Comparison of ENCODE assay signal across 22 cellular contexts in genomic region chr11:92678212-92678611, GRCh38.
DNase-seq lines count a peak whose midpoint lies in the region; ATAC-seq and TF ChIP-seq lines count a peak whose summit lies in the region.
"Had no signal": no experiment of that assay in that cellular context is flagged by ENCODE, and none has a peak within 500 bp of the region (broad histone marks: within the 10 kb centered on the region; RNA-seq: fewer than 3 reads in every experiment).

No MANE protein-coding gene starts in this region.

- no peak overlapping the region for H3K4me2 ChIP-seq in DND-41 (ENCODE audit: insufficient read depth, low read length)
- H3K4me2 ChIP-seq: BLaER1 had no signal

- peak overlapping the region; percentile 42; the same call in 1 of the 2 replicates for H2AFZ ChIP-seq in DND-41 (ENCODE audit: low read depth, low read length)

- TF ChIP-seq EP300 in esophagus muscularis mucosa (IDR thresholded peaks at IDR 0.05) = no peak

- H3K9me3 ChIP-seq in DND-41 (ENCODE audit: insufficient read depth, low read length, severe bottlenecking) (peaks cover 10% of the 10 kb centered on the region), NT2/D1 (ENCODE audit: insufficient read depth, low read length) (peaks cover 3% of the 10 kb centered on the region; the same call in 1 of the 2 replicates), esophagus muscularis mucosa (no peaks in the 10 kb centered on the region)
- H3K9me3 ChIP-seq: BE2C had no signal

- H3K79me2 ChIP-seq in DND-41 (ENCODE audit: insufficient read depth, low read length) = no peaks in the 10 kb centered on the region

- WGBS in esophagus muscularis mucosa = 87% methylated on average over 2 of the region's 2 CpGs

- intact Hi-C loops in esophagus muscularis mucosa (cut with DNase I) = no loop called here
- intact Hi-C loops in sciatic nerve (cut with DNase I) = no loop called here

- ATAC-seq in DND-41 (ENCODE audit: insufficient read depth, low read depth) (no peak), sciatic nerve (no peak), HG02870 (IDR thresholded peaks at IDR 0.05; ENCODE audit: unreplicated experiment) (no peak)
- ATAC-seq: GM12878 had no signal

- H3K4me3 ChIP-seq in DND-41 (ENCODE audit: low read depth in 1 of 2, low read length in 2 of 2) (no peak overlapping the region), NT2/D1 (ENCODE audit: insufficient read length, low read depth) (no peak overlapping the region), esophagus muscularis mucosa (no peak overlapping the region), coronary artery (no peak overlapping the region)
- H3K4me3 ChIP-seq: BLaER1, GM12878 had no signal

- H3K36me3 ChIP-seq in DND-41 (ENCODE audit: insufficient read depth, low read length) = no peaks in the 10 kb centered on the region
- H3K36me3 ChIP-seq in NT2/D1 (ENCODE audit: insufficient read depth, insufficient read length, low read length) = no peaks in the 10 kb centered on the region
- H3K36me3 ChIP-seq in esophagus muscularis mucosa = no peaks in the 10 kb centered on the region
- H3K36me3 ChIP-seq: BE2C, BLaER1 had no signal

- H4K20me1 ChIP-seq in DND-41 (ENCODE audit: insufficient read depth, low read length) = no peaks in the 10 kb centered on the region
- H4K20me1 ChIP-seq: BLaER1 had no signal

- no peak for TF ChIP-seq CTCF in DND-41 (IDR thresholded peaks at IDR 0.05; ENCODE audit: borderline replicate concordance, extremely low read depth, low read length, poor library complexity, severe bottlenecking)
- TF ChIP-seq CTCF in esophagus muscularis mucosa (IDR thresholded peaks at IDR 0.05) = no peak
- TF ChIP-seq CTCF in coronary artery (IDR thresholded peaks at IDR 0.05) = no peak

- H3K9ac ChIP-seq in DND-41 (ENCODE audit: low read depth, low read length) (no peak overlapping the region), NT2/D1 (ENCODE audit: insufficient read length, low read depth) (no peak overlapping the region)
- H3K9ac ChIP-seq: BLaER1 had no signal

- H3K4me1 ChIP-seq in DND-41 (ENCODE audit: insufficient read depth, low read length) = peaks cover 13% of the 10 kb centered on the region
- no peaks in the 10 kb centered on the region for H3K4me1 ChIP-seq in NT2/D1 (ENCODE audit: insufficient read depth, insufficient read length)
- H3K4me1 ChIP-seq in esophagus muscularis mucosa = peaks cover 0 to 10% (median 3%) of the 10 kb centered on the region in 4 donors
- H3K4me1 ChIP-seq: BE2C had no signal

- TF ChIP-seq POLR2A in esophagus muscularis mucosa (IDR thresholded peaks at IDR 0.05; ENCODE audit: low read depth) = no peak

- no peak for DNase-seq in DND-41
- peak; percentile 47 for DNase-seq in ELF-1 (ENCODE audit: low read depth, low spot score)
- DNase-seq in NT2/D1 (ENCODE audit: low read depth, low spot score) = peak; percentile 6
- peak; percentile 78 for DNase-seq in esophagus muscularis mucosa (ENCODE audit: extremely low spot score)
- no peak for DNase-seq in sciatic nerve (ENCODE audit: low spot score)
- no peak for DNase-seq in coronary artery (ENCODE audit: low spot score)
- DNase-seq: 8988T; ACHN; BE2C; C1 segment of cervical spinal cord; CD4-positive, alpha-beta memory T cell; CD4-positive, CD25-positive, alpha-beta regulatory T cell; CD8-positive, alpha-beta memory T cell; COR-L47; DMS 273 treated with DMSO at 0.1 percent for 48 hours; DMS153; DMS53; DMS79; GDM1 had no signal

- H3K27me3 ChIP-seq in DND-41 (ENCODE audit: insufficient read depth, low read length, poor library complexity) (no peaks in the 10 kb centered on the region), NT2/D1 (ENCODE audit: insufficient read depth, insufficient read length) (no peaks in the 10 kb centered on the region), esophagus muscularis mucosa (no peaks in the 10 kb centered on the region)
- H3K27me3 ChIP-seq: BE2C, BLaER1 had no signal

- H3K27ac ChIP-seq in DND-41 (ENCODE audit: low read length) = no peak overlapping the region
- no peak overlapping the region for H3K27ac ChIP-seq in esophagus muscularis mucosa (replicated peaks in 1 of 4)
- no peak overlapping the region for H3K27ac ChIP-seq in coronary artery
- H3K27ac ChIP-seq: BLaER1 had no signal

Comparison
In these comparisons a context has a peak if more than half of its experiments do, and no peak if none do; other contexts are left out.
1. DNase-seq: peak in ELF-1 (single experiment), NT2/D1 (single experiment) and esophagus muscularis mucosa (single experiment); none in DND-41 (single experiment), sciatic nerve (single experiment) and coronary artery (single experiment).